ENCODE assay signal across 8 cellular contexts in the genomic region with DNA sequence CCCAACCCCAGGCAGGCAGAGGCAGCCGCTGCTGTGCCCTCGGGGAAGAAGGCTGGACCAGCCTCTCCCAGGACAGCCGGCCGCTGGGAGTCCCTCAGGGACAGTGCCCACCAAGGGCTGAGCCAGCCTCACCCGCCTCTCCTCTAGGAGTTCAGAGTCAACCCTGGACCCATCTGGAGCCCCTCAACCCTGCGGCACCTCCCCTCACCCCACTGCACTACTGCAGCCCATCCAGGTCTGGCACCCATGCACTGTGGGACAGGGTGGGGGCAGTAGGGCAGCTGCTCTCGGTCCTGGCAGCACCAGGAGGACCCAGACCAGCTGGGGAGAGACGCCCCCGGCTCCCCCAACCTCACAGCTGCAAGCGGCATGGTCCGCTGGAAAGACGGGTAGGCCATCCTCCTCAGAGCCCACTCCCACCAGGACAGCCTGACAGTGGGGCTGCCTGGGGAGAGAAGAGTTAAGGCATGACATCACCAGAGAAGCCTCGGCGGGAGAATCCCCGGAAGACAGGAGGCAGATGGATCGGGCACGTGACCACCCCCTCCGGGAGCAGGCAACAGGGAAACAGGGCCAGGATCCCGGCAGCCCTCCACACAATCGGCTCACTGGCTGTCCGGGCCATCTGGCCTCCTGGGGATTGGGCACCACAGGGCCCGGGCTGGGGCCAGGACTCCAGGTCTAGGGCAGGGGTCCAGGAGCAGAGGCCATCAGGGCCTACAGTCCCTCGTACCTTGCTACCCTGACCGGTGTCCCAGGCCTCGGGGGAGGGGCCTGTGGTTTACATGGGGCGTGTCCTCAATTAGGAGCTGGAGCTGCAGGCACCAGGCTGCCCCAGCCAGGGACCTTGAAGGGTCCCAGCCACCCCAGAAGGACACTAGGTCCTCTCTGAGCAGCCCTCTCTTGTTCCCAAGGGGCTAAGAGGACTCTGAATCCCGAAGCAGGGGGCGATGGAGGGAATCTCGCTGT. TPM values are rescaled to one million over a fixed set of nuclear protein-coding genes. Genes with fewer than 3 reads are reported as not detected.
DNase-seq lines count a peak whose midpoint lies in the region; ATAC-seq and TF ChIP-seq lines count a peak whose summit lies in the region.

No MANE protein-coding gene starts in this region.

- no peaks in the 10 kb centered on the region for H3K9me3 Mint-ChIP-seq in activated T-cell treated with anti-CD3 and anti-CD28 coated beads, Interleukin-2, amount 50 U/mL, for 72 hours
- no peaks in the 10 kb centered on the region for H3K9me3 Mint-ChIP-seq in activated T-cell treated with anti-CD3 and anti-CD28 coated beads, Interleukin-2, amount 50 U/mL, for 4 hours
- no peaks in the 10 kb centered on the region for H3K9me3 Mint-ChIP-seq in stimulated activated naive CD8-positive, alpha-beta T cell treated with anti-CD3 and anti-CD28 coated beads, Interleukin-15, amount 100 ng/mL, for 72 hours

- H3K4me3 Mint-ChIP-seq in activated T-cell treated with anti-CD3 and anti-CD28 coated beads, Interleukin-2, amount 50 U/mL, for 72 hours, result peak overlapping the region; percentile 87 to 92
- H3K4me3 Mint-ChIP-seq in activated T-cell treated with anti-CD3 and anti-CD28 coated beads, Interleukin-2, amount 50 U/mL, for 4 hours, result no peak overlapping the region
- H3K4me3 Mint-ChIP-seq in stimulated activated naive CD8-positive, alpha-beta T cell treated with anti-CD3 and anti-CD28 coated beads, Interleukin-15, amount 100 ng/mL, for 72 hours, result peak overlapping the region; percentile 86 to 91

- H3K4me2 ChIP-seq in OCI-LY3 (ENCODE audit: low read length), result peak overlapping the region; percentile 66

- intact Hi-C loops in colonic mucosa (cut with DNase I) (no loop called here), left lung (cut with DNase I) (no loop called here)

- DNase-seq in activated T-cell treated with anti-CD3 and anti-CD28 coated beads, Interleukin-2, amount 50 U/mL, for 72 hours, result no peak
- no peak for DNase-seq in activated T-cell treated with anti-CD3 and anti-CD28 coated beads, Interleukin-2, amount 50 U/mL, for 4 hours
- peak; percentile 85 for DNase-seq in colonic mucosa
- peak in 1 of 2 donors; percentile 77 for DNase-seq in left lung
- DNase-seq in stimulated activated naive CD8-positive, alpha-beta T cell treated with anti-CD3 and anti-CD28 coated beads, Interleukin-15, amount 100 ng/mL, for 72 hours, result no peak
- no peak for DNase-seq in Kasumi-1 (lab: John Stamatoyannopoulos, UW)

- H3K4me1 ChIP-seq in OCI-LY3 (ENCODE audit: low read length) (peaks cover 24% of the 10 kb centered on the region), colonic mucosa (peaks cover 29% of the 10 kb centered on the region), left lung (peaks cover 28 to 46% of the 10 kb centered on the region in 2 donors)

- H3K27me3 ChIP-seq in OCI-LY3 (ENCODE audit: low read depth, low read length) (no peaks in the 10 kb centered on the region), colonic mucosa (no peaks in the 10 kb centered on the region), left lung (no peaks in the 10 kb centered on the region)

- H3K9me3 ChIP-seq in OCI-LY3 (ENCODE audit: insufficient read depth, low read length), result no peaks in the 10 kb centered on the region
- H3K9me3 ChIP-seq in colonic mucosa, result no peaks in the 10 kb centered on the region
- H3K9me3 ChIP-seq in left lung, result no peaks in the 10 kb centered on the region

- H2AFZ ChIP-seq in OCI-LY3 (ENCODE audit: low read depth, low read length), result no peak overlapping the region

- peaks cover 16% of the 10 kb centered on the region for H3K4me1 Mint-ChIP-seq in activated T-cell treated with anti-CD3 and anti-CD28 coated beads, Interleukin-2, amount 50 U/mL, for 72 hours (ENCODE audit: low read depth)
- peaks cover 22% of the 10 kb centered on the region for H3K4me1 Mint-ChIP-seq in activated T-cell treated with anti-CD3 and anti-CD28 coated beads, Interleukin-2, amount 50 U/mL, for 4 hours (ENCODE audit: low read depth)
- peaks cover 41% of the 10 kb centered on the region for H3K4me1 Mint-ChIP-seq in stimulated activated naive CD8-positive, alpha-beta T cell treated with anti-CD3 and anti-CD28 coated beads, Interleukin-15, amount 100 ng/mL, for 72 hours

- H3K27ac Mint-ChIP-seq in activated T-cell treated with anti-CD3 and anti-CD28 coated beads, Interleukin-2, amount 50 U/mL, for 72 hours, result peak overlapping the region; percentile 15
- H3K27ac Mint-ChIP-seq in stimulated activated naive CD8-positive, alpha-beta T cell treated with anti-CD3 and anti-CD28 coated beads, Interleukin-15, amount 100 ng/mL, for 72 hours, result no peak overlapping the region

- H3K9ac ChIP-seq in OCI-LY3 (ENCODE audit: low read length) (no peak overlapping the region), colonic mucosa (ENCODE audit: low read depth in 2 of 2, low read length in 2 of 2) (peak overlapping the region; percentile 65 to 90)

- H3K27ac ChIP-seq in OCI-LY3 (ENCODE audit: low read length) (no peak overlapping the region), colonic mucosa (peak overlapping the region; percentile 81), left lung (peak overlapping the region; percentile 53 to 66)

- no peaks in the 10 kb centered on the region for H3K36me3 Mint-ChIP-seq in activated T-cell treated with anti-CD3 and anti-CD28 coated beads, Interleukin-2, amount 50 U/mL, for 72 hours (ENCODE audit: insufficient read depth in 2 of 2)
- H3K36me3 Mint-ChIP-seq in activated T-cell treated with anti-CD3 and anti-CD28 coated beads, Interleukin-2, amount 50 U/mL, for 4 hours (ENCODE audit: insufficient read depth), result no peaks in the 10 kb centered on the region

- H3K36me3 ChIP-seq in OCI-LY3 (replicated peaks; ENCODE audit: low read depth, low read length) (no peaks in the 10 kb centered on the region), colonic mucosa (no peaks in the 10 kb centered on the region), left lung (peaks cover 0 to 1% of the 10 kb centered on the region in 2 donors)

- ATAC-seq in activated T-cell treated with anti-CD3 and anti-CD28 coated beads, Interleukin-2, amount 50 U/mL, for 72 hours (replicated peaks in 1 of 2), result no peak
- no peak for ATAC-seq in activated T-cell treated with anti-CD3 and anti-CD28 coated beads, Interleukin-2, amount 50 U/mL, for 4 hours
- ATAC-seq in left lung, result no peak
- no peak for ATAC-seq in stimulated activated naive CD8-positive, alpha-beta T cell treated with anti-CD3 and anti-CD28 coated beads, Interleukin-15, amount 100 ng/mL, for 72 hours
- no peak for ATAC-seq in GM18502 (IDR thresholded peaks at IDR 0.05; ENCODE audit: poor library complexity, unreplicated experiment)

- no peaks in the 10 kb centered on the region for H3K27me3 Mint-ChIP-seq in activated T-cell treated with anti-CD3 and anti-CD28 coated beads, Interleukin-2, amount 50 U/mL, for 72 hours (ENCODE audit: low read depth)
- no peaks in the 10 kb centered on the region for H3K27me3 Mint-ChIP-seq in activated T-cell treated with anti-CD3 and anti-CD28 coated beads, Interleukin-2, amount 50 U/mL, for 4 hours (ENCODE audit: low read depth)
- no peaks in the 10 kb centered on the region for H3K27me3 Mint-ChIP-seq in stimulated activated naive CD8-positive, alpha-beta T cell treated with anti-CD3 and anti-CD28 coated beads, Interleukin-15, amount 100 ng/mL, for 72 hours

- H3K79me2 ChIP-seq in OCI-LY3 (ENCODE audit: low read length), result peaks cover 4% of the 10 kb centered on the region

- TF ChIP-seq CTCF in OCI-LY3 (IDR thresholded peaks at IDR 0.05; ENCODE audit: low read depth, low read length) (no peak), colonic mucosa (IDR thresholded peaks at IDR 0.05) (no peak), left lung (IDR thresholded peaks at IDR 0.05) (no peak)

- no peak overlapping the region for H3K4me3 ChIP-seq in OCI-LY3 (ENCODE audit: low read length)
- peak overlapping the region; percentile 80 for H3K4me3 ChIP-seq in colonic mucosa
- H3K4me3 ChIP-seq in left lung, result peak overlapping the region in 1 of 2 donors; percentile 91

- 0 out of 2 replicates have a peak, but pooled peaks cover 3% of the 10 kb centered on the region for H4K20me1 ChIP-seq in OCI-LY3 (ENCODE audit: insufficient read depth, low read length)

RNA-seq across cellular contexts. Expression of a gene that starts 3.1 kb away (rescaled TPM):
- total RNA-seq in activated T-cell treated with anti-CD3 and anti-CD28 coated beads, Interleukin-2, amount 50 U/mL, for 72 hours, result 10 to 100 TPM; 28.6 to 37.9 TPM
- 10 to 100 TPM; 28.4 to 37.6 (median 30.1) TPM for total RNA-seq in activated T-cell treated with anti-CD3 and anti-CD28 coated beads, Interleukin-2, amount 50 U/mL, for 4 hours
- 10 to 100 TPM; 34.1 to 68.1 TPM for total RNA-seq in colonic mucosa
- total RNA-seq in left lung, result 10 to 100 TPM; 56.4 to 60.2 TPM

RNA-seq across cellular contexts. Expression of a gene that starts 3.8 kb away (rescaled TPM):
- 10 to 100 TPM; 11.0 to 11.9 TPM for total RNA-seq in activated T-cell treated with anti-CD3 and anti-CD28 coated beads, Interleukin-2, amount 50 U/mL, for 72 hours
- total RNA-seq in activated T-cell treated with anti-CD3 and anti-CD28 coated beads, Interleukin-2, amount 50 U/mL, for 4 hours, result 10 to 100 TPM; 38.9 to 40.7 (median 39.5) TPM
- total RNA-seq in colonic mucosa (10 to 100 TPM; 14.3 to 35.8 TPM), left lung (10 to 100 TPM; 17.4 to 18.3 TPM)

RNA-seq across cellular contexts. Expression of a gene that starts 19.8 kb away (rescaled TPM):
- 100 to 1,000 TPM; 108 to 131 TPM for total RNA-seq in activated T-cell treated with anti-CD3 and anti-CD28 coated beads, Interleukin-2, amount 50 U/mL, for 72 hours
- 100 to 1,000 TPM; 164 to 181 (median 172) TPM for total RNA-seq in activated T-cell treated with anti-CD3 and anti-CD28 coated beads, Interleukin-2, amount 50 U/mL, for 4 hours
- total RNA-seq in colonic mucosa (100 to 1,000 TPM in 1 of 2 donors, 10 to 100 TPM in 1; 70.6 to 126 TPM), left lung (10 to 100 TPM; 67.0 to 90.4 TPM)

RNA-seq across cellular contexts. Expression of a gene that starts 20.0 kb away (rescaled TPM):
- 10 to 100 TPM; 18.0 to 22.8 TPM for total RNA-seq in activated T-cell treated with anti-CD3 and anti-CD28 coated beads, Interleukin-2, amount 50 U/mL, for 72 hours
- 10 to 100 TPM; 16.0 to 18.4 (median 18.1) TPM for total RNA-seq in activated T-cell treated with anti-CD3 and anti-CD28 coated beads, Interleukin-2, amount 50 U/mL, for 4 hours
- 10 to 100 TPM; 45.4 to 60.2 TPM for total RNA-seq in colonic mucosa
- 10 to 100 TPM; 24.5 to 25.2 TPM for total RNA-seq in left lung

RNA-seq across cellular contexts. Expression of a gene that starts 24.4 kb away (rescaled TPM):
- total RNA-seq in activated T-cell treated with anti-CD3 and anti-CD28 coated beads, Interleukin-2, amount 50 U/mL, for 72 hours, result 10 to 100 TPM in 1 of 2 donors, 1 to 10 TPM in 1; 5.6 to 13.0 TPM
- 1 to 10 TPM; 2.8 to 3.9 (median 3.2) TPM for total RNA-seq in activated T-cell treated with anti-CD3 and anti-CD28 coated beads, Interleukin-2, amount 50 U/mL, for 4 hours
- total RNA-seq in colonic mucosa, result 1 to 10 TPM; 1.1 to 2.2 TPM
- total RNA-seq in left lung, result 1 to 10 TPM; 2.1 to 4.3 TPM
